ENCODE assay signal across 10 cellular contexts in genomic region chr9:97695390-97695789, GRCh38. TPM values are rescaled to one million over a fixed set of nuclear protein-coding genes. Genes with fewer than 3 reads are reported as not detected.
DNase-seq lines count a peak whose midpoint lies in the region; ATAC-seq and TF ChIP-seq lines count a peak whose summit lies in the region.
"Had no signal": no experiment of that assay in that cellular context is flagged by ENCODE, and none has a peak within 500 bp of the region (broad histone marks: within the 10 kb centered on the region; RNA-seq: fewer than 3 reads in every experiment).

No MANE protein-coding gene starts in this region.

- H3K9ac ChIP-seq in Karpas-422 (ENCODE audit: low read length) (peak overlapping the region; percentile 83), neural cell (ENCODE audit: low read length) (no peak overlapping the region)

- no peaks in the 10 kb centered on the region for H4K20me1 ChIP-seq in Karpas-422 (ENCODE audit: insufficient read depth, low read depth, low read length)
- no peaks in the 10 kb centered on the region for H4K20me1 ChIP-seq in neural cell (ENCODE audit: insufficient read depth)

- POLR2A ChIA-PET in CD4-positive, alpha-beta T cell (lab: Charles Lee), result interaction anchor here (2.1 to 3.4 kb wide), 4 partner anchors 8 to 561 kb away, joined by 7 to 50 read pairs (median 16); partner anchors contain the start of genes NANS, NCBP1, TBC1D2 and TSTD2

- intact Hi-C loops in CD4-positive, alpha-beta T cell (cut with DNase I, micrococcal nuclease), result loop anchor here (5.0 kb wide), 5 partner anchors 63 to 562 kb away; partner anchors contain the start of genes NCBP1 (in 1 of the 2), TBC1D2 (in 1 of the 2), TDRD7 (in 1 of the 2) and TSTD2 (in 1 of the 2)
- intact Hi-C loops in left lung (cut with DNase I), result no loop called here

- H3K4me1 ChIP-seq in Karpas-422 (ENCODE audit: low read length) (peaks cover 59% of the 10 kb centered on the region), left lung (peaks cover 13 to 34% of the 10 kb centered on the region in 2 donors)

- peaks cover 62% of the 10 kb centered on the region for H3K4me1 Mint-ChIP-seq in CD4-positive, alpha-beta T cell (ENCODE audit: low read depth)
- peaks cover 37% of the 10 kb centered on the region for H3K4me1 Mint-ChIP-seq in chondrocyte (ENCODE audit: low read depth)

- no peak overlapping the region for H3K27ac ChIP-seq in CD4-positive, alpha-beta T cell (ENCODE audit: low read depth, low read length)
- no peak overlapping the region for H3K27ac ChIP-seq in Karpas-422 (ENCODE audit: low read length)
- H3K27ac ChIP-seq in neural cell (ENCODE audit: low read length), result no peak overlapping the region
- no peak overlapping the region for H3K27ac ChIP-seq in left lung
- H3K27ac ChIP-seq: brain microvascular endothelial cell had no signal

- peak overlapping the region; percentile 87 for H3K4me3 Mint-ChIP-seq in CD4-positive, alpha-beta T cell
- peak overlapping the region; percentile 85 for H3K4me3 Mint-ChIP-seq in chondrocyte (ENCODE audit: unreplicated experiment)

- no peaks in the 10 kb centered on the region for H3K9me2 ChIP-seq in Karpas-422 (replicated peaks; ENCODE audit: insufficient read depth, low read length)
- H3K9me2 ChIP-seq in neural cell (ENCODE audit: insufficient read depth, low read length), result no peaks in the 10 kb centered on the region

- peak overlapping the region; percentile 89 for H3K4me2 ChIP-seq in Karpas-422 (ENCODE audit: low read depth, low read length, poor library complexity, severe bottlenecking)
- H3K4me2 ChIP-seq in neural cell (ENCODE audit: low read length), result peak overlapping the region; percentile 76

- no peak for TF ChIP-seq CTCF in CD4-positive, alpha-beta T cell (IDR thresholded peaks at IDR 0.05)
- TF ChIP-seq CTCF in chondrocyte (IDR thresholded peaks at IDR 0.05) (no peak), neural cell (IDR thresholded peaks at IDR 0.05; ENCODE audit: poor library complexity, severe bottlenecking) (no peak), left lung (IDR thresholded peaks at IDR 0.05) (no peak)

- no peaks in the 10 kb centered on the region for H3K9me3 ChIP-seq in CD4-positive, alpha-beta T cell (ENCODE audit: control insufficient read depth, low read length)
- no peaks in the 10 kb centered on the region for H3K9me3 ChIP-seq in Karpas-422 (ENCODE audit: low read length)
- H3K9me3 ChIP-seq in neural cell (ENCODE audit: low read length), result no peaks in the 10 kb centered on the region
- H3K9me3 ChIP-seq in left lung, result no peaks in the 10 kb centered on the region

- H3K27me3 Mint-ChIP-seq in CD4-positive, alpha-beta T cell, result no peaks in the 10 kb centered on the region
- H3K27me3 Mint-ChIP-seq in chondrocyte (ENCODE audit: low read depth), result no peaks in the 10 kb centered on the region

- no peak for DNase-seq in CD4-positive, alpha-beta T cell
- no peak for DNase-seq in Karpas-422
- no peak for DNase-seq in chondrocyte (ENCODE audit: low spot score)
- no peak for DNase-seq in left lung
- DNase-seq in NCI-H1436 (lab: John Stamatoyannopoulos, UW), result no peak
- DNase-seq in NCI-H1930 (lab: John Stamatoyannopoulos, UW), result no peak
- DNase-seq in kidney glomerular epithelial cell (lab: John Stamatoyannopoulos, UW), result no peak
- DNase-seq: brain microvascular endothelial cell, EL had no signal

- peaks cover 39% of the 10 kb centered on the region for H3K36me3 Mint-ChIP-seq in CD4-positive, alpha-beta T cell (ENCODE audit: low read depth)
- H3K36me3 Mint-ChIP-seq in chondrocyte (ENCODE audit: low read depth), result peaks cover 4% of the 10 kb centered on the region

- no peaks in the 10 kb centered on the region for H3K27me3 ChIP-seq in CD4-positive, alpha-beta T cell (ENCODE audit: control insufficient read depth, insufficient read depth, low read length)
- no peaks in the 10 kb centered on the region for H3K27me3 ChIP-seq in Karpas-422 (ENCODE audit: low read length)
- H3K27me3 ChIP-seq in neural cell (ENCODE audit: insufficient read depth, low read depth, low read length), result no peaks in the 10 kb centered on the region
- no peaks in the 10 kb centered on the region for H3K27me3 ChIP-seq in left lung
- H3K27me3 ChIP-seq: brain microvascular endothelial cell had no signal

- H3K36me3 ChIP-seq in Karpas-422 (ENCODE audit: insufficient read depth, low read length) (peaks cover 4% of the 10 kb centered on the region; the same call in 1 of the 2 replicates), neural cell (ENCODE audit: insufficient read depth, low read length) (no peaks in the 10 kb centered on the region), left lung (peaks cover 0 to 22% of the 10 kb centered on the region in 2 donors)

- CTCF ChIA-PET in CD4-positive, alpha-beta T cell (lab: Charles Lee), result interaction anchor here (1.6 to 1.7 kb wide), 2 partner anchors 62 to 228 kb away, joined by 6 read pairs; partner anchors contain the start of genes NCBP1, TRMO and TSTD2

- ATAC-seq in CD4-positive, alpha-beta T cell (ENCODE audit: poor library complexity), result no peak
- ATAC-seq in left lung, result no peak

- peak overlapping the region; percentile 94 for H3K4me3 ChIP-seq in Karpas-422 (ENCODE audit: low read length)
- H3K4me3 ChIP-seq in neural cell (ENCODE audit: low read length), result peak overlapping the region; percentile 80
- H3K4me3 ChIP-seq in left lung, result peak overlapping the region in 1 of 2 donors; percentile 87

- H3K27ac Mint-ChIP-seq in CD4-positive, alpha-beta T cell, result peak overlapping the region; percentile 86
- peak overlapping the region; percentile 88 for H3K27ac Mint-ChIP-seq in chondrocyte (ENCODE audit: unreplicated experiment)

- H3K79me2 ChIP-seq in Karpas-422 (ENCODE audit: low read length) (peaks cover 56% of the 10 kb centered on the region), neural cell (replicated peaks; ENCODE audit: insufficient read depth, low read length) (peaks cover 26% of the 10 kb centered on the region)

- no peak for TF ChIP-seq EP300 in neural cell (conservative IDR thresholded peaks at IDR 0.05; ENCODE audit: poor library complexity, severe bottlenecking)

- H3F3A ChIP-seq in neural cell (ENCODE audit: insufficient read depth, low read length, poor library complexity, severe bottlenecking), result no peaks in the 10 kb centered on the region

- no peak for TF ChIP-seq RAD21 in neural cell (conservative IDR thresholded peaks at IDR 0.05)

- H2AFZ ChIP-seq in Karpas-422 (ENCODE audit: low read length), result no peak overlapping the region
- no peak overlapping the region for H2AFZ ChIP-seq in neural cell (ENCODE audit: low read depth, low read length)

- no peaks in the 10 kb centered on the region for H3K9me3 Mint-ChIP-seq in CD4-positive, alpha-beta T cell
- H3K9me3 Mint-ChIP-seq in chondrocyte (ENCODE audit: low read depth), result no peaks in the 10 kb centered on the region

TF ChIP-seq in neural cell, 6 proteins besides CTCF, POLR2A, EP300 and RAD21:
- no peak for TF ChIP-seq MXI1 (conservative IDR thresholded peaks at IDR 0.05; ENCODE audit: poor library complexity, severe bottlenecking)
- no peak for TF ChIP-seq TAF1 (IDR thresholded peaks at IDR 0.05; ENCODE audit: low read depth)
- no peak for TF ChIP-seq SMC3 (conservative IDR thresholded peaks at IDR 0.05; ENCODE audit: poor library complexity)
- no peak for TF ChIP-seq EZH2 (IDR thresholded peaks at IDR 0.05; ENCODE audit: borderline replicate concordance, insufficient read depth, low read length, poor library complexity, severe bottlenecking)
- TF ChIP-seq POLR2AphosphoS5 (IDR thresholded peaks at IDR 0.05), result no peak
- TF ChIP-seq, protein P1, sequence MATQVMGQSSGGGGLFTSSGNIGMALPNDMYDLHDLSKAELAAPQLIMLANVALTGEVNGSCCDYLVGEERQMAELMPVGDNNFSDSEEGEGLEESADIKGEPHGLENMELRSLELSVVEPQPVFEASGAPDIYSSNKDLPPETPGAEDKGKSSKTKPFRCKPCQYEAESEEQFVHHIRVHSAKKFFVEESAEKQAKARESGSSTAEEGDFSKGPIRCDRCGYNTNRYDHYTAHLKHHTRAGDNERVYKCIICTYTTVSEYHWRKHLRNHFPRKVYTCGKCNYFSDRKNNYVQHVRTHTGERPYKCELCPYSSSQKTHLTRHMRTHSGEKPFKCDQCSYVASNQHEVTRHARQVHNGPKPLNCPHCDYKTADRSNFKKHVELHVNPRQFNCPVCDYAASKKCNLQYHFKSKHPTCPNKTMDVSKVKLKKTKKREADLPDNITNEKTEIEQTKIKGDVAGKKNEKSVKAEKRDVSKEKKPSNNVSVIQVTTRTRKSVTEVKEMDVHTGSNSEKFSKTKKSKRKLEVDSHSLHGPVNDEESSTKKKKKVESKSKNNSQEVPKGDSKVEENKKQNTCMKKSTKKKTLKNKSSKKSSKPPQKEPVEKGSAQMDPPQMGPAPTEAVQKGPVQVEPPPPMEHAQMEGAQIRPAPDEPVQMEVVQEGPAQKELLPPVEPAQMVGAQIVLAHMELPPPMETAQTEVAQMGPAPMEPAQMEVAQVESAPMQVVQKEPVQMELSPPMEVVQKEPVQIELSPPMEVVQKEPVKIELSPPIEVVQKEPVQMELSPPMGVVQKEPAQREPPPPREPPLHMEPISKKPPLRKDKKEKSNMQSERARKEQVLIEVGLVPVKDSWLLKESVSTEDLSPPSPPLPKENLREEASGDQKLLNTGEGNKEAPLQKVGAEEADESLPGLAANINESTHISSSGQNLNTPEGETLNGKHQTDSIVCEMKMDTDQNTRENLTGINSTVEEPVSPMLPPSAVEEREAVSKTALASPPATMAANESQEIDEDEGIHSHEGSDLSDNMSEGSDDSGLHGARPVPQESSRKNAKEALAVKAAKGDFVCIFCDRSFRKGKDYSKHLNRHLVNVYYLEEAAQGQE (IDR thresholded peaks at IDR 0.05; ENCODE audit: borderline replicate concordance), result no peak

RNA-seq across cellular contexts. Expression of gene XPA, which starts 1.8 kb away (rescaled TPM):
- 10 to 100 TPM; 20.2 to 23.3 TPM for total RNA-seq in CD4-positive, alpha-beta T cell
- 22.2 and 28.8 TPM in 2 replicates for total RNA-seq in Karpas-422 (2014; rRNA removed; shearing (Covaris generic); ENCODE audit: low replicate concordance)
- total RNA-seq in chondrocyte, result 9.1 to 11.6 TPM (median 10.2 TPM) in 3 replicates
- 32.3 and 34.5 TPM in 2 replicates for polyA plus RNA-seq in neural cell
- polyA minus RNA-seq in neural cell, result 33.6 and 39.6 TPM in 2 replicates
- total RNA-seq in left lung, result 10 to 100 TPM in 1 of 2 donors, 1 to 10 TPM in 1; 9.2 to 10.3 TPM

Comparison
In these comparisons a context has a peak if more than half of its experiments do, and no peak if none do; other contexts are left out.
1. intact Hi-C loops: an anchor here in CD4-positive, alpha-beta T cell (5.0 kb wide); none called in left lung.